Comparison of ENCODE assay signal across 8 cellular contexts in the genomic region with DNA sequence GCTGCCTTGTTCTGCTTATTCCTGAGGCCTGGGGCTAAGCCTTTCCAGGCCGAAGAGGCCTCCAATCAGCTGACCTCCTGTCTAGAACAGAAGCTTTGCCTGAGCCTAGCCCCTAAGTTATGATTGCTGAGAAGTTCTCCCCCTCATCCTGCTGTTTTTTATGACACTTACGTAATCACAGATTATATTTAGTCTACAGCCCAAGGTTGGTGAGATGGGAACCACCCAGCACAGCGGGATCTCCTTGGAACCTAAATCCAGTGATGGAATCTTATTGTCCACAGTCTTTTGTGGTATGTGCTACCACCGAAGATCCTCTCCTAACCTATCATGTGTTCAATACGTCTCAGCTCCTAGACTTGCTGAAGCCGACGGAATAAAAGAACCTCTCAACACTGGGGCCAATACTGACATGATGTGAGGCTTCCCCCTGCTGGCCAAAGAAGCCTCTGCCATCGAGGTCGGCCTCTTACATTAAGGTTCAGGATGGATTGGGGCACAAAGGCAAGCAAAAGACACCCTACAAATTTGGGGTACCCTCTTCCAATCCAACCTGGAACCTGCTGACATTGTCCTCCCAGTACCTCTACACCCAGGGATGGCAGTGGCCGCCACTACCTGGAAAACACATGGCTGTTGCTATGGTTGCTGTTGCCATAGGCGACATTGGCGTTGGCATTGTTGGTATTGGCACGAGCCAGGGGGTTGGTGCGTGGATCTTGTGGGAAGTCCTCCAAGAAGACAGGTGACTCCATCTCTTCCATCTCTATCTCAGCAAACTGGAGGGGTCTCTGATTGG. TPM values are rescaled to one million over a fixed set of nuclear protein-coding genes. Genes with fewer than 3 reads are reported as not detected.
DNase-seq lines count a peak whose midpoint lies in the region; ATAC-seq, FAIRE-seq and TF ChIP-seq lines count a peak whose summit lies in the region.

No MANE protein-coding gene starts in this region.

- TF ChIP-seq EP300 in sigmoid colon (IDR thresholded peaks at IDR 0.05), result no peak

- H3K4me3 Mint-ChIP-seq in GM23338 (no peak overlapping the region), T-cell (no peak overlapping the region)

- no peaks in the 10 kb centered on the region for H3K79me2 ChIP-seq in GM23338 (replicated peaks; ENCODE audit: insufficient read depth)

- no peak overlapping the region for H3K4me2 ChIP-seq in GM23338

- TF ChIP-seq CTCF in D721Med (IDR thresholded peaks at IDR 0.05; ENCODE audit: insufficient read depth, missing control alignments) (peak; percentile 99), GM23338 (conservative IDR thresholded peaks at IDR 0.05; ENCODE audit: low read depth in 2 of 2) (peak; percentile 97 to 98), sigmoid colon (IDR thresholded peaks at IDR 0.05) (peak; percentile 39 to 85 (median 74))

- H3F3A ChIP-seq in GM23338 (replicated peaks; ENCODE audit: low read depth), result no peaks in the 10 kb centered on the region

- H3K4me3 ChIP-seq in GM23338 (no peak overlapping the region), sigmoid colon (no peak overlapping the region)

- TF ChIP-seq POLR2A in sigmoid colon (IDR thresholded peaks at IDR 0.05), result no peak

- no peaks in the 10 kb centered on the region for H4K20me1 ChIP-seq in GM23338 (replicated peaks; ENCODE audit: insufficient read depth)

- H3K9me3 Mint-ChIP-seq in GM23338 (no peaks in the 10 kb centered on the region), T-cell (no peaks in the 10 kb centered on the region)

- no peaks in the 10 kb centered on the region for H3K36me3 ChIP-seq in GM23338 (ENCODE audit: insufficient read depth)
- H3K36me3 ChIP-seq in sigmoid colon, result no peaks in the 10 kb centered on the region

- H3K27me3 ChIP-seq in GM23338 (ENCODE audit: insufficient read depth) (no peaks in the 10 kb centered on the region), sigmoid colon (no peaks in the 10 kb centered on the region)

- H2AFZ ChIP-seq in GM23338, result no peak overlapping the region; the same call in 1 of the 2 replicates

- POLR2A ChIA-PET in T-cell (lab: Charles Lee), result no interaction called here

- H3K9me2 ChIP-seq in GM23338 (ENCODE audit: insufficient read depth), result peaks cover 4% of the 10 kb centered on the region; the same call in 1 of the 2 replicates

- H3K9me3 ChIP-seq in sigmoid colon, result no peaks in the 10 kb centered on the region

- CTCF ChIA-PET in T-cell (lab: Charles Lee), result interaction anchor here (0.6 to 5.5 kb wide), 13 partner anchors 17 to 484 kb away, joined by 3 to 49 read pairs (median 12); no protein-coding TSS in a partner anchor

- FAIRE-seq in D721Med (lab: Jason Lieb, UNC), result peak; percentile 93

- H3K4me1 Mint-ChIP-seq in GM23338 (0 out of 3 replicates have a peak, but pooled peaks cover 2% of the 10 kb centered on the region), T-cell (peaks cover 0 to 3% (median 3%) of the 10 kb centered on the region in 3 donors)

- H3K36me3 Mint-ChIP-seq in GM23338 (ENCODE audit: low read depth) (no peaks in the 10 kb centered on the region), T-cell (no peaks in the 10 kb centered on the region)

- H3K27ac ChIP-seq in GM23338 (ENCODE audit: low read depth) (no peak overlapping the region), sigmoid colon (no peak overlapping the region)

- H3K27me3 Mint-ChIP-seq in GM23338 (ENCODE audit: insufficient read depth, low read depth, poor library complexity) (peaks cover 10% of the 10 kb centered on the region), T-cell (no peaks in the 10 kb centered on the region)

- ATAC-seq in GM23338 (peak; percentile 94), T-cell (replicated peaks in 1 of 4) (peak; percentile 88 to 97 (median 90)), left ventricle myocardium superior (peak; percentile 84), GM21360 (IDR thresholded peaks at IDR 0.05; ENCODE audit: unreplicated experiment) (no peak)

- DNase-seq in D721Med (ENCODE audit: insufficient read length, low spot score) (peak; percentile 80), GM23338 (ENCODE audit: low spot score) (peak; percentile 90), NCI-H1092 (lab: John Stamatoyannopoulos, UW) (peak; percentile 78), T-cell (peak; percentile 38 to 79 (median 66)), amniotic stem cell (lab: John Stamatoyannopoulos, UW) (peak; percentile 17), left ventricle myocardium superior (peak; percentile 69), sigmoid colon (no peak)

- H3K4me1 ChIP-seq in GM23338 (ENCODE audit: insufficient read depth) (no peaks in the 10 kb centered on the region), sigmoid colon (peaks cover 0 to 9% (median 4%) of the 10 kb centered on the region in 4 donors)

- H3K27ac Mint-ChIP-seq in GM23338 (no peak overlapping the region), T-cell (no peak overlapping the region)

- 15 to 32% methylated on average over 14 of the region's 14 CpGs for WGBS in sigmoid colon, 2 donors

- intact Hi-C loops in left ventricle myocardium superior (cut with micrococcal nuclease) (loop anchor here (5.0 kb wide), 1 partner anchor 71 kb away; no protein-coding TSS in a partner anchor), sigmoid colon (cut with DNase I) (loop anchor here (1.0 to 5.0 kb wide), 2 partner anchors 69 to 71 kb away; a partner anchor contains a TSS)

TF ChIP-seq in GM23338, 12 proteins besides CTCF, POLR2A, EP300 and RAD21 (continues in another document):
- no peak for TF ChIP-seq STAT1 (IDR thresholded peaks at IDR 0.05; ENCODE audit: unreplicated experiment)
- TF ChIP-seq JUNB (IDR thresholded peaks at IDR 0.05; ENCODE audit: unreplicated experiment), result no peak
- TF ChIP-seq, protein P1, sequence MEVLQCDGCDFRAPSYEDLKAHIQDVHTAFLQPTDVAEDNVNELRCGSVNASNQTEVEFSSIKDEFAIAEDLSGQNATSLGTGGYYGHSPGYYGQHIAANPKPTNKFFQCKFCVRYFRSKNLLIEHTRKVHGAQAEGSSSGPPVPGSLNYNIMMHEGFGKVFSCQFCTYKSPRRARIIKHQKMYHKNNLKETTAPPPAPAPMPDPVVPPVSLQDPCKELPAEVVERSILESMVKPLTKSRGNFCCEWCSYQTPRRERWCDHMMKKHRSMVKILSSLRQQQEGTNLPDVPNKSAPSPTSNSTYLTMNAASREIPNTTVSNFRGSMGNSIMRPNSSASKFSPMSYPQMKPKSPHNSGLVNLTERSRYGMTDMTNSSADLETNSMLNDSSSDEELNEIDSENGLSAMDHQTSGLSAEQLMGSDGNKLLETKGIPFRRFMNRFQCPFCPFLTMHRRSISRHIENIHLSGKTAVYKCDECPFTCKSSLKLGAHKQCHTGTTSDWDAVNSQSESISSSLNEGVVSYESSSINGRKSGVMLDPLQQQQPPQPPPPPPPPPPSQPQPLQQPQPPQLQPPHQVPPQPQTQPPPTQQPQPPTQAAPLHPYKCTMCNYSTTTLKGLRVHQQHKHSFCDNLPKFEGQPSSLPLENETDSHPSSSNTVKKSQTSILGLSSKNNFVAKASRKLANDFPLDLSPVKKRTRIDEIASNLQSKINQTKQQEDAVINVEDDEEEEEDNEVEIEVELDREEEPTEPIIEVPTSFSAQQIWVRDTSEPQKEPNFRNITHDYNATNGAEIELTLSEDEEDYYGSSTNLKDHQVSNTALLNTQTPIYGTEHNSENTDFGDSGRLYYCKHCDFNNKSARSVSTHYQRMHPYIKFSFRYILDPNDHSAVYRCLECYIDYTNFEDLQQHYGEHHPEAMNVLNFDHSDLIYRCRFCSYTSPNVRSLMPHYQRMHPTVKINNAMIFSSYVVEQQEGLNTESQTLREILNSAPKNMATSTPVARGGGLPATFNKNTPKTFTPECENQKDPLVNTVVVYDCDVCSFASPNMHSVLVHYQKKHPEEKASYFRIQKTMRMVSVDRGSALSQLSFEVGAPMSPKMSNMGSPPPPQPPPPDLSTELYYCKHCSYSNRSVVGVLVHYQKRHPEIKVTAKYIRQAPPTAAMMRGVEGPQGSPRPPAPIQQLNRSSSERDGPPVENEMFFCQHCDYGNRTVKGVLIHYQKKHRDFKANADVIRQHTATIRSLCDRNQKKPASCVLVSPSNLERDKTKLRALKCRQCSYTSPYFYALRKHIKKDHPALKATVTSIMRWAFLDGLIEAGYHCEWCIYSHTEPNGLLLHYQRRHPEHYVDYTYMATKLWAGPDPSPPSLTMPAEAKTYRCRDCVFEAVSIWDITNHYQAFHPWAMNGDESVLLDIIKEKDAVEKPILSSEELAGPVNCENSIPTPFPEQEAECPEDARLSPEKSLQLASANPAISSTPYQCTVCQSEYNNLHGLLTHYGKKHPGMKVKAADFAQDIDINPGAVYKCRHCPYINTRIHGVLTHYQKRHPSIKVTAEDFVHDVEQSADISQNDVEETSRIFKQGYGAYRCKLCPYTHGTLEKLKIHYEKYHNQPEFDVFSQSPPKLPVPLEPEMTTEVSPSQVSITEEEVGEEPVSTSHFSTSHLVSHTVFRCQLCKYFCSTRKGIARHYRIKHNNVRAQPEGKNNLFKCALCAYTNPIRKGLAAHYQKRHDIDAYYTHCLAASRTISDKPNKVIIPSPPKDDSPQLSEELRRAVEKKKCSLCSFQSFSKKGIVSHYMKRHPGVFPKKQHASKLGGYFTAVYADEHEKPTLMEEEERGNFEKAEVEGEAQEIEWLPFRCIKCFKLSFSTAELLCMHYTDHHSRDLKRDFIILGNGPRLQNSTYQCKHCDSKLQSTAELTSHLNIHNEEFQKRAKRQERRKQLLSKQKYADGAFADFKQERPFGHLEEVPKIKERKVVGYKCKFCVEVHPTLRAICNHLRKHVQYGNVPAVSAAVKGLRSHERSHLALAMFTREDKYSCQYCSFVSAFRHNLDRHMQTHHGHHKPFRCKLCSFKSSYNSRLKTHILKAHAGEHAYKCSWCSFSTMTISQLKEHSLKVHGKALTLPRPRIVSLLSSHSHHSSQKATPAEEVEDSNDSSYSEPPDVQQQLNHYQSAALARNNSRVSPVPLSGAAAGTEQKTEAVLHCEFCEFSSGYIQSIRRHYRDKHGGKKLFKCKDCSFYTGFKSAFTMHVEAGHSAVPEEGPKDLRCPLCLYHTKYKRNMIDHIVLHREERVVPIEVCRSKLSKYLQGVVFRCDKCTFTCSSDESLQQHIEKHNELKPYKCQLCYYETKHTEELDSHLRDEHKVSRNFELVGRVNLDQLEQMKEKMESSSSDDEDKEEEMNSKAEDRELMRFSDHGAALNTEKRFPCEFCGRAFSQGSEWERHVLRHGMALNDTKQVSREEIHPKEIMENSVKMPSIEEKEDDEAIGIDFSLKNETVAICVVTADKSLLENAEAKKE (CRISPR knock-in tag; IDR thresholded peaks at IDR 0.05), result no peak
- TF ChIP-seq EZH2 (IDR thresholded peaks at IDR 0.05; ENCODE audit: low read depth, unreplicated experiment), result no peak

RNA-seq across cellular contexts. Expression of a gene that starts 19.3 kb away (rescaled TPM):
- 26.6 and 34.3 TPM in 2 replicates for total RNA-seq in GM23338 (2014; rRNA removed; shearing (Covaris generic))
- polyA plus RNA-seq in GM23338 (2016; fragmentation: Nextera tagmentation; extraction: Ambion mirVana) (4.6 and 5.3 TPM in 2 replicates), sigmoid colon (10 to 100 TPM in 1 of 3 donors, 1 to 10 TPM in 1, under 1 TPM in 1; 0.60 to 18.4 (median 2.1) TPM)
- total RNA-seq in T-cell (100 to 1,000 TPM in 3 of 5 donors, 10 to 100 TPM in 2; 70.8 to 110 (median 101) TPM), left ventricle myocardium superior (0.45 TPM), sigmoid colon (under 1 TPM; 0.28 to 0.82 (median 0.76) TPM)

Comparison
In these comparisons a context has a peak if more than half of its experiments do, and no peak if none do; other contexts are left out.
1. RNA of a gene that starts 19.3 kb away (total RNA-seq): 70.8 to 110 TPM in T-cell and 26.6 to 34.3 TPM in GM23338; 0.28 to 0.82 TPM in sigmoid colon and 0.45 TPM in left ventricle myocardium superior (single experiment); every median in the first group is over 10 times any median in the second.
2. Peak in every context shown above with its lines, with median percentiles within 50 percentile points of each other: CTCF ChIP-seq.